In the genomic region with DNA sequence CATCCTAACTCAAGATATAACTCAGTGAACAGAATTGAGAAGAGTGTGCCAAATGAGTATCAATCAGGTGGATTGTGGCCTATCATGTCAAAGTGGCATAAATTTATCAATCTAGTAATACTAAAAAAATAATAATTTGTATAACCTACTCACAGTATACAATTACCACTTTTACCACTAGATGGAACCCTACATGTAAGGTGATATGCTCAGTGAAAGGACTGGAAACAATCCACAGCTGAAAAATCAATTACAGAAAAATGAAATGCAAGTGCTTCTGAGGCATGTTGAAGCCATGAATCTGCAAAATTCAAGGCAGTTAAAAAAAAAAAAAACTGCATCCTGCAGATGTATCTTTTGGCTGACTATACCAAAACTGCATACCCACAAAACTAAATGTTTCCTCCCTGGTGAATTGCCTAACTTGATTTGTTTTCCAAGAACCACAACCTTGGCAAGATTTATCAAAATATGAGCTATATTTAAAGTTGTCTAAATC, we compare ENCODE assay signal across 8 cellular contexts. TPM values are rescaled to one million over a fixed set of nuclear protein-coding genes. Genes with fewer than 3 reads are reported as not detected.
A peak's percentile ranks its signal among the peaks of the same experiment; 100 is the strongest.
DNase-seq lines count a peak whose midpoint lies in the region; ATAC-seq and TF ChIP-seq lines count a peak whose summit lies in the region.

No MANE protein-coding gene starts in this region.

- peaks cover 4 to 21% (median 17%) of the 10 kb centered on the region in 4 donors for H3K4me1 Mint-ChIP-seq in CD4-positive, CD25-positive, alpha-beta regulatory T cell
- H3K4me1 Mint-ChIP-seq in HFFc6 (ENCODE audit: low read depth) = peaks cover 20% of the 10 kb centered on the region
- H3K4me1 Mint-ChIP-seq in MCF 10A (ENCODE audit: insufficient read depth, unreplicated experiment) = peaks cover 17% of the 10 kb centered on the region
- peaks cover 20% of the 10 kb centered on the region for H3K4me1 Mint-ChIP-seq in activated CD4-positive, alpha-beta T cell treated with anti-CD3 and anti-CD28 coated beads, Interleukin-2, amount 10 ng/mL, durations not matched to agents 24 days and 14 days

- H3K4me1 ChIP-seq in CD4-positive, CD25-positive, alpha-beta regulatory T cell (ENCODE audit: control insufficient read depth, insufficient read depth, low read length, poor library complexity, severe bottlenecking) = no peaks in the 10 kb centered on the region
- peaks cover 6 to 11% of the 10 kb centered on the region in 2 donors for H3K4me1 ChIP-seq in thyroid gland

- ATAC-seq in CD4-positive, CD25-positive, alpha-beta regulatory T cell (ENCODE audit: low read depth in 2 of 2) = peak; percentile 74 to 82
- ATAC-seq in left colon = peak; percentile 70

- H3K27me3 Mint-ChIP-seq in CD4-positive, CD25-positive, alpha-beta regulatory T cell = no peaks in the 10 kb centered on the region
- H3K27me3 Mint-ChIP-seq in HFFc6 (ENCODE audit: insufficient read depth) (peaks cover 2% of the 10 kb centered on the region; the same call in 1 of the 2 replicates), MCF 10A (ENCODE audit: insufficient read depth, unreplicated experiment) (no peaks in the 10 kb centered on the region)
- no peaks in the 10 kb centered on the region for H3K27me3 Mint-ChIP-seq in activated CD4-positive, alpha-beta T cell treated with anti-CD3 and anti-CD28 coated beads, Interleukin-2, amount 10 ng/mL, durations not matched to agents 24 days and 14 days

- CTCF ChIA-PET in MCF 10A (lab: Yijun Ruan, JAX) = interaction anchor here (0.6 to 3.1 kb wide), 42 partner anchors 8 to 1713 kb away, joined by 3 to 55 read pairs (median 4); partner anchors contain the start of genes ARHGAP19, FRAT2 and RRP12

- no peak for TF ChIP-seq POLR2A in thyroid gland (IDR thresholded peaks at IDR 0.05)

- H3K4me3 Mint-ChIP-seq in CD4-positive, CD25-positive, alpha-beta regulatory T cell = no peak overlapping the region
- H3K4me3 Mint-ChIP-seq in HFFc6 (no peak overlapping the region), MCF 10A (ENCODE audit: unreplicated experiment) (no peak overlapping the region)
- no peak overlapping the region for H3K4me3 Mint-ChIP-seq in activated CD4-positive, alpha-beta T cell treated with anti-CD3 and anti-CD28 coated beads, Interleukin-2, amount 10 ng/mL, durations not matched to agents 24 days and 14 days

- no peak overlapping the region for H3K27ac ChIP-seq in CD4-positive, CD25-positive, alpha-beta regulatory T cell (ENCODE audit: insufficient read depth, low read length, poor library complexity, severe bottlenecking)
- H3K27ac ChIP-seq in thyroid gland = peak overlapping the region in 1 of 3 donors; percentile 31

- DNase-seq in CD4-positive, CD25-positive, alpha-beta regulatory T cell = peak in 2 of 3 donors; percentile 60 to 72
- DNase-seq in HFFc6 (peak; percentile 82), NCI-H748 treated with DMSO at 0.1 percent for 48 hours (lab: John Stamatoyannopoulos, UW) (peak; percentile 29), MCF 10A (ENCODE audit: unreplicated experiment) (peak; percentile 84), left colon (no peak), thyroid gland (no peak), NCI-H1048 (lab: John Stamatoyannopoulos, UW) (no peak)
- no peak for DNase-seq in activated CD4-positive, alpha-beta T cell treated with anti-CD3 and anti-CD28 coated beads, Interleukin-2, amount 10 ng/mL, durations not matched to agents 24 days and 14 days

- peak overlapping the region in 1 of 3 donors; percentile 47 for H3K27ac Mint-ChIP-seq in CD4-positive, CD25-positive, alpha-beta regulatory T cell
- peak overlapping the region; percentile 76 for H3K27ac Mint-ChIP-seq in HFFc6
- peak overlapping the region; percentile 89 for H3K27ac Mint-ChIP-seq in MCF 10A (ENCODE audit: low read depth, unreplicated experiment)
- no peak overlapping the region for H3K27ac Mint-ChIP-seq in activated CD4-positive, alpha-beta T cell treated with anti-CD3 and anti-CD28 coated beads, Interleukin-2, amount 10 ng/mL, durations not matched to agents 24 days and 14 days

- peak; percentile 84 for TF ChIP-seq CTCF in HFFc6 (IDR thresholded peaks at IDR 0.05)
- TF ChIP-seq CTCF in MCF 10A (IDR thresholded peaks at IDR 0.05; ENCODE audit: unreplicated experiment) = peak; percentile 37
- TF ChIP-seq CTCF in thyroid gland (IDR thresholded peaks at IDR 0.05) = peak; percentile 50 to 74 (median 66)

- intact Hi-C loops in MCF 10A (cut with micrococcal nuclease) (loop anchor here (2.0 kb wide), 3 partner anchors 40 to 76 kb away; partner anchors contain the start of gene FRAT1), left colon (cut with DNase I, micrococcal nuclease) (loop anchor here in 1 of 2 donors (10.0 kb wide), 1 partner anchor 76 kb away; no protein-coding TSS in a partner anchor), thyroid gland (cut with DNase I) (no loop called here)
- intact Hi-C loops in activated CD4-positive, alpha-beta T cell treated with anti-CD3 and anti-CD28 coated beads, Interleukin-2, amount 10 ng/mL, durations not matched to agents 24 days and 14 days (cut with micrococcal nuclease) = loop anchor here (2.0 kb wide), 1 partner anchor 54 kb away; no protein-coding TSS in a partner anchor

- H3K36me3 ChIP-seq in CD4-positive, CD25-positive, alpha-beta regulatory T cell (ENCODE audit: control insufficient read depth, insufficient read depth, low read length) = no peaks in the 10 kb centered on the region
- no peaks in the 10 kb centered on the region for H3K36me3 ChIP-seq in thyroid gland

- H3K9me3 Mint-ChIP-seq in CD4-positive, CD25-positive, alpha-beta regulatory T cell = no peaks in the 10 kb centered on the region
- H3K9me3 Mint-ChIP-seq in HFFc6 = no peaks in the 10 kb centered on the region
- no peaks in the 10 kb centered on the region for H3K9me3 Mint-ChIP-seq in MCF 10A (ENCODE audit: unreplicated experiment)
- H3K9me3 Mint-ChIP-seq in activated CD4-positive, alpha-beta T cell treated with anti-CD3 and anti-CD28 coated beads, Interleukin-2, amount 10 ng/mL, durations not matched to agents 24 days and 14 days = no peaks in the 10 kb centered on the region

- H3K27me3 ChIP-seq in CD4-positive, CD25-positive, alpha-beta regulatory T cell (ENCODE audit: control insufficient read depth, insufficient read depth, low read length) = no peaks in the 10 kb centered on the region
- no peaks in the 10 kb centered on the region for H3K27me3 ChIP-seq in thyroid gland

- no peak overlapping the region for H3K4me3 ChIP-seq in CD4-positive, CD25-positive, alpha-beta regulatory T cell (ENCODE audit: low read depth, low read length)
- H3K4me3 ChIP-seq in thyroid gland (replicated peaks in 1 of 3) = no peak overlapping the region

- BruUV-seq in MCF 10A (replicated peaks; lab: Mats Ljungman, UMichigan) = no TSS peak

- POLR2A ChIA-PET in MCF 10A (lab: Yijun Ruan, JAX) = interaction anchor here (0.6 to 4.0 kb wide), 22 partner anchors 8 to 910 kb away, joined by 3 to 87 read pairs (median 4); partner anchors contain the start of genes ARHGAP19, FRAT1, FRAT2 and RRP12

- no peaks in the 10 kb centered on the region for H3K36me3 Mint-ChIP-seq in CD4-positive, CD25-positive, alpha-beta regulatory T cell
- no peaks in the 10 kb centered on the region for H3K36me3 Mint-ChIP-seq in HFFc6 (ENCODE audit: low read depth)
- no peaks in the 10 kb centered on the region for H3K36me3 Mint-ChIP-seq in MCF 10A (ENCODE audit: insufficient read depth, unreplicated experiment)
- H3K36me3 Mint-ChIP-seq in activated CD4-positive, alpha-beta T cell treated with anti-CD3 and anti-CD28 coated beads, Interleukin-2, amount 10 ng/mL, durations not matched to agents 24 days and 14 days (ENCODE audit: low read depth) = no peaks in the 10 kb centered on the region

- no peaks in the 10 kb centered on the region for H3K9me3 ChIP-seq in CD4-positive, CD25-positive, alpha-beta regulatory T cell (ENCODE audit: control insufficient read depth in 2 of 2, low read length in 2 of 2)
- no peaks in the 10 kb centered on the region for H3K9me3 ChIP-seq in thyroid gland

RNA-seq across cellular contexts. Expression of gene ARHGAP19, which starts 13.9 kb away (rescaled TPM):
- total RNA-seq in CD4-positive, CD25-positive, alpha-beta regulatory T cell = 12.9 TPM
- 10 to 100 TPM in 1 of 4 donors, 1 to 10 TPM in 3; 4.4 to 11.1 (median 6.8) TPM for polyA plus RNA-seq in CD4-positive, CD25-positive, alpha-beta regulatory T cell
- 10 to 100 TPM in 3 of 6 experiments, 1 to 10 TPM in 3; 5.2 to 12.3 (median 10.2) TPM for total RNA-seq in HFFc6 (2021; fragmentation: NEBNext Ultra II Directional; extraction: Animal tissue kit (Norgen Biotek cat#: 25700))
- total RNA-seq in MCF 10A (2022) (10.6 and 11.7 TPM in 2 replicates), left colon (1 to 10 TPM; 6.4 to 6.8 TPM), thyroid gland (10 to 100 TPM in 1 of 4 donors, 1 to 10 TPM in 3; 7.0 to 11.0 (median 8.5) TPM)
- 26.4 and 30.7 TPM in 2 replicates for total RNA-seq in activated CD4-positive, alpha-beta T cell treated with anti-CD3 and anti-CD28 coated beads, Interleukin-2, amount 10 ng/mL, durations not matched to agents 24 days and 14 days

RNA-seq across cellular contexts. Expression of gene FRAT1, which starts 40.5 kb away (rescaled TPM):
- total RNA-seq in CD4-positive, CD25-positive, alpha-beta regulatory T cell = 28.2 TPM
- 1 to 10 TPM; 5.6 to 8.9 (median 6.4) TPM for polyA plus RNA-seq in CD4-positive, CD25-positive, alpha-beta regulatory T cell
- 1 to 10 TPM in 4 of 6 experiments, under 1 TPM in 2; 0.82 to 1.3 (median 1.1) TPM for total RNA-seq in HFFc6 (2021; fragmentation: NEBNext Ultra II Directional; extraction: Animal tissue kit (Norgen Biotek cat#: 25700))
- total RNA-seq in MCF 10A (2022) = 1.9 and 2.1 TPM in 2 replicates
- total RNA-seq in left colon = 10 to 100 TPM in 1 of 2 donors, 1 to 10 TPM in 1; 6.9 to 10.5 TPM
- total RNA-seq in thyroid gland = 1 to 10 TPM; 5.3 to 8.7 (median 6.6) TPM
- 2.0 and 2.5 TPM in 2 replicates for total RNA-seq in activated CD4-positive, alpha-beta T cell treated with anti-CD3 and anti-CD28 coated beads, Interleukin-2, amount 10 ng/mL, durations not matched to agents 24 days and 14 days

RNA-seq across cellular contexts. Expression of gene FRAT2, which starts 56.0 kb away (rescaled TPM):
- 28.0 TPM for total RNA-seq in CD4-positive, CD25-positive, alpha-beta regulatory T cell
- polyA plus RNA-seq in CD4-positive, CD25-positive, alpha-beta regulatory T cell = 10 to 100 TPM in 3 of 4 donors, 1 to 10 TPM in 1; 8.8 to 17.2 (median 10.9) TPM
- total RNA-seq in HFFc6 (2021; fragmentation: NEBNext Ultra II Directional; extraction: Animal tissue kit (Norgen Biotek cat#: 25700)) = 1 to 10 TPM; 2.2 to 2.9 (median 2.6) TPM
- total RNA-seq in MCF 10A (2022) = 9.0 and 11.4 TPM in 2 replicates
- total RNA-seq in left colon = 10 to 100 TPM; 41.4 to 43.9 TPM
- 10 to 100 TPM; 19.5 to 23.2 (median 21.8) TPM for total RNA-seq in thyroid gland
- total RNA-seq in activated CD4-positive, alpha-beta T cell treated with anti-CD3 and anti-CD28 coated beads, Interleukin-2, amount 10 ng/mL, durations not matched to agents 24 days and 14 days = 8.7 and 9.8 TPM in 2 replicates

Comparison
In these comparisons a context has a peak if more than half of its experiments do, and no peak if none do; other contexts are left out.
1. DNase-seq: peak in CD4-positive, CD25-positive, alpha-beta regulatory T cell (2 of 3), HFFc6 (single experiment), NCI-H748 treated with DMSO at 0.1 percent for 48 hours (single experiment) and MCF 10A (single experiment); none in left colon (0 of 2), thyroid gland (0 of 2), activated CD4-positive, alpha-beta T cell treated with anti-CD3 and anti-CD28 coated beads, Interleukin-2, amount 10 ng/mL, durations not matched to agents 24 days and 14 days (single experiment) and NCI-H1048 (single experiment).
2. Peak in every context shown above with its lines, with median percentiles within 50 percentile points of each other: CTCF ChIP-seq.